Comparison of ENCODE assay signal across 22 cellular contexts in the genomic region with DNA sequence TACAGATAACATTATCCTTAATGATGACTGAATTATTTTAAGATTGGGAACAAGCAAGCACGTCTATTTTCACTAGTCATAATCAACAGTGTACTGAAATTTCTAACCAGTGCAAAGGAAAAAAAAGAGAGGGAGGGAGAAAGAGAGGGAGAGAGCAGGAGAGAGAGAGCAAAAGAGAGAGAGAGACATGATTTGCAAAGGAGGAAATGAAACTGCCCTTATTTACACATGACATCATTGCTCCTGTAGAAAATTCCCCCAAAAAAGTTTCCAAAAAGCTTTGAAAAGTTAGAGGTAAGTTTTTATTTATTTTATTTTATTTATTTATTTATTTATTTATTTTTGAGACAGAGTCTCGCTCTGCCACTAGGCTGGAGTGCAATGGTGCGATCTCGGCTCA.
A peak's percentile ranks its signal among the peaks of the same experiment; 100 is the strongest.
DNase-seq lines count a peak whose midpoint lies in the region; ATAC-seq, FAIRE-seq and TF ChIP-seq lines count a peak whose summit lies in the region.
"Had no signal": no experiment of that assay in that cellular context is flagged by ENCODE, and none has a peak within 500 bp of the region (broad histone marks: within the 10 kb centered on the region; RNA-seq: fewer than 3 reads in every experiment).

No MANE protein-coding gene starts in this region.

- FAIRE-seq in GM12878 (lab: Jason Lieb, UNC), result no peak
- FAIRE-seq: A549, G401.6 had no signal

- no peaks in the 10 kb centered on the region for H3K36me3 ChIP-seq in GM12878 (ENCODE audit: control insufficient read depth in 2 of 2, insufficient read depth in 2 of 2, low read length in 1 of 2)
- H3K36me3 ChIP-seq: BLaER1 treated with 17β-estradiol and CSF1 and Interleukin-3, amounts not matched to agents 10 nM and 100 nM had no signal

- TF ChIP-seq RAD21 in GM12878 (IDR thresholded peaks at IDR 0.05; ENCODE audit: insufficient read depth, low read depth, low read length), result no peak

- WGBS in GM12878 (ENCODE audit: insufficient coverage, insufficient replicate concordance, low lambda C conversion rate, missing lambda C conversion rate), result 38% methylated on average over 4 of the region's 4 CpGs

- no peak overlapping the region for H3K9ac ChIP-seq in GM12878 (ENCODE audit: control insufficient read depth, insufficient read depth, low read length)
- H3K9ac ChIP-seq: BLaER1 treated with 17β-estradiol and CSF1 and Interleukin-3, amounts not matched to agents 10 nM and 100 nM had no signal

- no TSS peak for BruUV-seq in GM12878 (replicated peaks; lab: Mats Ljungman, UMichigan)

- H3K27ac Mint-ChIP-seq in CD4-positive, alpha-beta T cell, result no peak overlapping the region
- no peak overlapping the region for H3K27ac Mint-ChIP-seq in immature natural killer cell
- H3K27ac Mint-ChIP-seq: B cell; CD4-positive, alpha-beta memory T cell; CD8-positive, alpha-beta memory T cell had no signal

- DNase-seq in DMS53 (lab: John Stamatoyannopoulos, UW) (peak; percentile 6), DMS53 treated with DMSO at 0.1 percent for 48 hours (lab: John Stamatoyannopoulos, UW; ENCODE audit: unreplicated experiment) (no peak), GM12878 (ENCODE audit: low read depth, low spot score) (no peak), immature natural killer cell (no peak), HEK293T (ENCODE audit: extremely low spot score) (no peak)
- DNase-seq in CD4-positive, alpha-beta T cell, result no peak
- DNase-seq: AML-193; CD4-positive, alpha-beta memory T cell; CD8-positive, alpha-beta memory T cell; COR-L47; DMS 273 treated with DMSO at 0.1 percent for 48 hours; DMS153; DMS79; DND-41; GF-D8 had no signal

- RAD21 ChIA-PET in GM12878 (lab: Charles Lee; ENCODE audit: unreplicated experiment), result no interaction called here

- POLR2A ChIA-PET in GM12878 (lab: Charles Lee), result no interaction called here
- POLR2A ChIA-PET in CD4-positive, alpha-beta T cell (lab: Charles Lee), result no interaction called here
- POLR2A ChIA-PET in HEK293T (lab: Yijun Ruan, JAX), result no interaction called here

- CTCF ChIA-PET in GM12878 (lab: Yijun Ruan, JAX), result no interaction called here
- CTCF ChIA-PET in CD4-positive, alpha-beta T cell (lab: Charles Lee), result no interaction called here
- CTCF ChIA-PET in HEK293T (lab: Yijun Ruan, JAX), result no interaction called here

- no peaks in the 10 kb centered on the region for H3K4me1 Mint-ChIP-seq in CD4-positive, alpha-beta T cell (ENCODE audit: low read depth)
- H3K4me1 Mint-ChIP-seq in immature natural killer cell, result no peaks in the 10 kb centered on the region
- H3K4me1 Mint-ChIP-seq: B cell; CD4-positive, alpha-beta memory T cell; CD8-positive, alpha-beta memory T cell had no signal

- no peaks in the 10 kb centered on the region for H4K20me1 ChIP-seq in GM12878 (ENCODE audit: control insufficient read depth, insufficient read depth)
- H4K20me1 ChIP-seq: BLaER1 treated with 17β-estradiol and CSF1 and Interleukin-3, amounts not matched to agents 10 nM and 100 nM had no signal

- no peaks in the 10 kb centered on the region for H3K36me3 Mint-ChIP-seq in CD4-positive, alpha-beta T cell (ENCODE audit: low read depth)
- peaks cover 0 to 3% (median 0%) of the 10 kb centered on the region in 3 donors for H3K36me3 Mint-ChIP-seq in immature natural killer cell
- H3K36me3 Mint-ChIP-seq: CD4-positive, alpha-beta memory T cell; CD8-positive, alpha-beta memory T cell had no signal

- intact Hi-C loops in GM12878 (cut with micrococcal nuclease; ENCODE audit: unreplicated experiment), result no loop called here
- intact Hi-C loops in CD4-positive, alpha-beta T cell (cut with DNase I, micrococcal nuclease), result no loop called here

- H3K4me1 ChIP-seq in GM12878 (ENCODE audit: control insufficient read depth, insufficient read depth, low read length), result no peaks in the 10 kb centered on the region
- H3K4me1 ChIP-seq: A549 had no signal

- no peaks in the 10 kb centered on the region for H3K27me3 ChIP-seq in GM12878 (replicated peaks in 1 of 2; ENCODE audit: control insufficient read depth in 2 of 2, insufficient read depth in 2 of 2, low read length in 1 of 2)
- H3K27me3 ChIP-seq in CD4-positive, alpha-beta T cell (ENCODE audit: control insufficient read depth, insufficient read depth, low read length), result no peaks in the 10 kb centered on the region
- H3K27me3 ChIP-seq: BLaER1 treated with 17β-estradiol and CSF1 and Interleukin-3, amounts not matched to agents 10 nM and 100 nM had no signal

- no peaks in the 10 kb centered on the region for H3K27me3 Mint-ChIP-seq in CD4-positive, alpha-beta T cell
- H3K27me3 Mint-ChIP-seq in immature natural killer cell (ENCODE audit: low read depth in 3 of 3), result no peaks in the 10 kb centered on the region
- H3K27me3 Mint-ChIP-seq: B cell; CD4-positive, alpha-beta memory T cell; CD8-positive, alpha-beta memory T cell had no signal

- no peaks in the 10 kb centered on the region for H3K9me3 ChIP-seq in GM12878 (replicated peaks; ENCODE audit: control insufficient read depth, insufficient read depth, low read length)
- no peaks in the 10 kb centered on the region for H3K9me3 ChIP-seq in CD4-positive, alpha-beta T cell (ENCODE audit: control insufficient read depth, low read length)
- H3K9me3 ChIP-seq: A549; BLaER1 treated with 17β-estradiol and CSF1 and Interleukin-3, amounts not matched to agents 10 nM and 100 nM had no signal

- no peak overlapping the region for H2AFZ ChIP-seq in GM12878 (ENCODE audit: control insufficient read depth, low read depth, low read length)

- no peak for TF ChIP-seq POLR2A in GM12878 (IDR thresholded peaks at IDR 0.05; ENCODE audit: low read depth, low read length)

- H3K79me2 ChIP-seq in GM12878 (ENCODE audit: control insufficient read depth, insufficient read depth, low read length), result no peaks in the 10 kb centered on the region

- H3K9me3 Mint-ChIP-seq in CD4-positive, alpha-beta T cell, result peaks cover 2% of the 10 kb centered on the region
- peaks cover 0 to 23% (median 7%) of the 10 kb centered on the region in 6 donors for H3K9me3 Mint-ChIP-seq in immature natural killer cell

- SMC1A ChIA-PET in GM12878 (lab: Charles Lee; ENCODE audit: uncharacterized antibody, unreplicated experiment), result no interaction called here

- no peak for TF ChIP-seq EP300 in GM12878 (IDR thresholded peaks at IDR 0.05; ENCODE audit: borderline replicate concordance in 1 of 2, control insufficient read depth in 1 of 2, low read depth in 2 of 2, low read length in 2 of 2)

- no peak for TF ChIP-seq CTCF in GM12878 (IDR thresholded peaks at IDR 0.05 in 2 of 3, conservative IDR thresholded peaks at IDR 0.05 in 1 of 3; ENCODE audit: control insufficient read depth in 2 of 3, extremely low read depth in 1 of 3, insufficient read depth in 1 of 3, low read depth in 3 of 3, low read length in 3 of 3)
- no peak for TF ChIP-seq CTCF in CD4-positive, alpha-beta T cell (IDR thresholded peaks at IDR 0.05)

- H3K27ac ChIP-seq in GM12878 (ENCODE audit: control insufficient read depth, insufficient read depth), result no peak overlapping the region
- H3K27ac ChIP-seq in CD4-positive, alpha-beta T cell (ENCODE audit: low read depth, low read length), result no peak overlapping the region
- H3K27ac ChIP-seq: 22Rv1; A549; BLaER1 treated with 17β-estradiol and CSF1 and Interleukin-3, amounts not matched to agents 10 nM and 100 nM; C4-2B had no signal

- no peak overlapping the region for H3K4me3 Mint-ChIP-seq in CD4-positive, alpha-beta T cell
- no peak overlapping the region for H3K4me3 Mint-ChIP-seq in immature natural killer cell
- H3K4me3 Mint-ChIP-seq: B cell; CD4-positive, alpha-beta memory T cell; CD8-positive, alpha-beta memory T cell had no signal

- no peak overlapping the region for H3K4me3 ChIP-seq in GM12878
- H3K4me3 ChIP-seq: A549; BLaER1 treated with 17β-estradiol and CSF1 and Interleukin-3, amounts not matched to agents 10 nM and 100 nM had no signal

- in situ Hi-C loops in GM12878 (cut with MboI), result no loop called here

- H3K4me2 ChIP-seq in GM12878 (ENCODE audit: control insufficient read depth, insufficient read depth), result no peak overlapping the region
- H3K4me2 ChIP-seq: A549 had no signal

- ATAC-seq in HG03432 (IDR thresholded peaks at IDR 0.05; ENCODE audit: unreplicated experiment) (peak; percentile 45), GM12878 (no peak)
- ATAC-seq in CD4-positive, alpha-beta T cell (ENCODE audit: poor library complexity), result no peak
- ATAC-seq: A549 had no signal

TF ChIP-seq in GM12878, 131 proteins besides CTCF, POLR2A, EP300 and RAD21 (continues in another document):
- TF ChIP-seq ATF7 (IDR thresholded peaks at IDR 0.05; ENCODE audit: low read depth) (peak; percentile 84), EED (IDR thresholded peaks at IDR 0.05; ENCODE audit: low read depth) (no peak), SPI1 (IDR thresholded peaks at IDR 0.05; ENCODE audit: borderline replicate concordance, insufficient read depth, low read depth, low read length) (peak; percentile 55; the same call in 1 of the 2 replicates)
- TF ChIP-seq, protein P1, sequence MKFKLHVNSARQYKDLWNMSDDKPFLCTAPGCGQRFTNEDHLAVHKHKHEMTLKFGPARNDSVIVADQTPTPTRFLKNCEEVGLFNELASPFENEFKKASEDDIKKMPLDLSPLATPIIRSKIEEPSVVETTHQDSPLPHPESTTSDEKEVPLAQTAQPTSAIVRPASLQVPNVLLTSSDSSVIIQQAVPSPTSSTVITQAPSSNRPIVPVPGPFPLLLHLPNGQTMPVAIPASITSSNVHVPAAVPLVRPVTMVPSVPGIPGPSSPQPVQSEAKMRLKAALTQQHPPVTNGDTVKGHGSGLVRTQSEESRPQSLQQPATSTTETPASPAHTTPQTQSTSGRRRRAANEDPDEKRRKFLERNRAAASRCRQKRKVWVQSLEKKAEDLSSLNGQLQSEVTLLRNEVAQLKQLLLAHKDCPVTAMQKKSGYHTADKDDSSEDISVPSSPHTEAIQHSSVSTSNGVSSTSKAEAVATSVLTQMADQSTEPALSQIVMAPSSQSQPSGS (IDR thresholded peaks at IDR 0.05; ENCODE audit: low read length), result peak; percentile 65

TF ChIP-seq in HEK293T, 16 proteins besides CTCF, POLR2A, EP300 and RAD21:
- TF ChIP-seq ARNT (IDR thresholded peaks at IDR 0.05) (no peak), SP1 (IDR thresholded peaks at IDR 0.05) (no peak), CTBP1 (IDR thresholded peaks at IDR 0.05; ENCODE audit: borderline replicate concordance) (no peak)
